In genomic region chr17:49079840-49080663, GRCh38 we compare ENCODE assay signal across 18 cellular contexts. TPM values are rescaled to one million over a fixed set of nuclear protein-coding genes. Genes with fewer than 3 reads are reported as not detected.
DNase-seq lines count a peak whose midpoint lies in the region; ATAC-seq, FAIRE-seq and TF ChIP-seq lines count a peak whose summit lies in the region.
"Had no signal": no experiment of that assay in that cellular context is flagged by ENCODE, and none has a peak within 500 bp of the region (broad histone marks: within the 10 kb centered on the region; RNA-seq: fewer than 3 reads in every experiment).

No MANE protein-coding gene starts in this region.

- H3K36me3 Mint-ChIP-seq in Caco-2 (ENCODE audit: insufficient read depth, unreplicated experiment): no peaks in the 10 kb centered on the region
- H3K36me3 Mint-ChIP-seq in neural crest cell (ENCODE audit: low read depth): no peaks in the 10 kb centered on the region
- H3K36me3 Mint-ChIP-seq: CD14-positive monocyte; CD8-positive, alpha-beta T cell had no signal

- ATAC-seq in HepG2 (peak; percentile 91), left lung (no peak)
- ATAC-seq: CD8-positive, alpha-beta T cell had no signal

- 0 out of 2 replicates have a peak, but pooled peaks cover 1% of the 10 kb centered on the region for H3K36me3 ChIP-seq in Caco-2 (ENCODE audit: control insufficient read depth, insufficient read depth, low read length)
- H3K36me3 ChIP-seq in duodenal mucosa (ENCODE audit: control insufficient read depth in 1 of 2, insufficient read depth in 2 of 2, low read length in 2 of 2): no peaks in the 10 kb centered on the region
- H3K36me3 ChIP-seq in HepG2 (replicated peaks in 1 of 2; ENCODE audit: control insufficient read depth in 1 of 2, insufficient read depth in 2 of 2, low read length in 2 of 2): no peaks in the 10 kb centered on the region
- H3K36me3 ChIP-seq in left lung: no peaks in the 10 kb centered on the region

- BruUV-seq in Caco-2 (replicated peaks; lab: Mats Ljungman, UMichigan): no TSS peak
- BruUV-seq in HepG2 (replicated peaks; lab: Mats Ljungman, UMichigan): TSS peak; percentile 51

- intact Hi-C loops in Caco-2 (cut with micrococcal nuclease; ENCODE audit: unreplicated experiment): loop anchor here (2.0 kb wide), 1 partner anchor 27 kb away; no protein-coding TSS in a partner anchor
- intact Hi-C loops in HepG2 (cut with micrococcal nuclease; ENCODE audit: unreplicated experiment): no loop called here
- intact Hi-C loops in left lung (cut with DNase I): no loop called here

- no peak overlapping the region for H3K4me3 ChIP-seq in Caco-2 (ENCODE audit: low read depth, low read length)
- peak overlapping the region; percentile 18 to 19 for H3K4me3 ChIP-seq in duodenal mucosa (ENCODE audit: low read depth in 1 of 2, low read length in 2 of 2)
- peak overlapping the region in 2 of 3 experiments; percentile 16 to 50; a peak in 2 of 6 replicates for H3K4me3 ChIP-seq in HepG2 (replicated peaks in 1 of 3; ENCODE audit: insufficient read depth in 1 of 3, low read depth in 2 of 3, low read length in 3 of 3)
- H3K4me3 ChIP-seq in left lung: no peak overlapping the region
- H3K4me3 ChIP-seq: GM23248 had no signal

- H3K79me2 ChIP-seq in HepG2 (ENCODE audit: insufficient read depth, low read length): no peaks in the 10 kb centered on the region

- DNase-seq in Caco-2: no peak
- DNase-seq in HepG2 (ENCODE audit: low spot score): peak; percentile 87
- no peak for DNase-seq in neural crest cell (ENCODE audit: low read depth, low spot score)
- DNase-seq in left lung: no peak
- no peak for DNase-seq in NCI-H2171 (lab: John Stamatoyannopoulos, UW)
- no peak for DNase-seq in HK-2 (ENCODE audit: unreplicated experiment)
- DNase-seq in NCI-H187 (lab: John Stamatoyannopoulos, UW): no peak
- DNase-seq: CD8-positive, alpha-beta T cell; COR-L47; DMS53; GM23248; H7; KBM-7 had no signal

- CTCF ChIA-PET in Caco-2 (lab: Charles Lee) (interaction anchor here (0.6 kb wide), 1 partner anchor 112 kb away, joined by 3 read pairs; no protein-coding TSS in a partner anchor), HepG2 (lab: Yijun Ruan, JAX; ENCODE audit: low intra/inter-chr PET ratio, low total read pairs) (no interaction called here)

- H3K27ac ChIP-seq in duodenal mucosa (ENCODE audit: low read depth, low read length): no peak overlapping the region
- H3K27ac ChIP-seq in HepG2 (ENCODE audit: extremely low read length, insufficient read depth, low read length): peak overlapping the region; percentile 90
- H3K27ac ChIP-seq in left lung: no peak overlapping the region
- H3K27ac ChIP-seq: 22Rv1, GM23248 had no signal

- H3K27me3 ChIP-seq in Caco-2 (replicated peaks; ENCODE audit: control insufficient read depth, insufficient read depth, low read length): no peaks in the 10 kb centered on the region
- peaks cover 0 to 5% of the 10 kb centered on the region in 2 donors for H3K27me3 ChIP-seq in duodenal mucosa (ENCODE audit: control insufficient read depth in 1 of 2, insufficient read depth in 2 of 2, low read length in 2 of 2)
- no peaks in the 10 kb centered on the region for H3K27me3 ChIP-seq in HepG2 (ENCODE audit: control insufficient read depth in 1 of 2, insufficient read depth in 2 of 2, low read length in 2 of 2)
- H3K27me3 ChIP-seq in left lung: peaks cover 0 to 23% of the 10 kb centered on the region in 2 donors

- H3K4me1 Mint-ChIP-seq in Caco-2 (ENCODE audit: low read depth, unreplicated experiment) (peaks cover 9% of the 10 kb centered on the region), neural crest cell (no peaks in the 10 kb centered on the region)
- H3K4me1 Mint-ChIP-seq: CD14-positive monocyte had no signal

- in situ Hi-C loops in HepG2 (cut with HindIII; ENCODE audit: extremely low pct_ligation_motif_present, low pct_unique_long_range_greater_than_20kb): no loop called here

- POLR2A ChIA-PET in Caco-2 (lab: Charles Lee) (no interaction called here), HepG2 (lab: Yijun Ruan, JAX) (interaction anchor here (0.7 to 4.5 kb wide), 5 partner anchors 10 to 112 kb away, joined by 3 to 23 read pairs (median 3); no protein-coding TSS in a partner anchor)

- no peaks in the 10 kb centered on the region for H4K20me1 ChIP-seq in HepG2 (ENCODE audit: insufficient read depth, low read length)

- H2AFZ ChIP-seq in HepG2 (ENCODE audit: low read length): no peak overlapping the region
- H2AFZ ChIP-seq: GM23248 had no signal

- H3K4me1 ChIP-seq in Caco-2 (peaks cover 19% of the 10 kb centered on the region), duodenal mucosa (ENCODE audit: control insufficient read depth in 1 of 2, insufficient read depth in 2 of 2, low read length in 2 of 2) (no peaks in the 10 kb centered on the region), HepG2 (ENCODE audit: insufficient read depth, low read length) (peaks cover 39% of the 10 kb centered on the region), left lung (no peaks in the 10 kb centered on the region)

- TF ChIP-seq CTCF in Caco-2 (IDR thresholded peaks at IDR 0.05; ENCODE audit: insufficient read depth in 1 of 2, low read depth in 1 of 2, low read length in 1 of 2, severe bottlenecking in 1 of 2, unreplicated experiment in 1 of 2) (no peak), HepG2 (CRISPR knock-in tag; IDR thresholded peaks at IDR 0.05) (no peak), neural crest cell (conservative IDR thresholded peaks at IDR 0.05) (no peak), left lung (IDR thresholded peaks at IDR 0.05) (no peak)

- 68% methylated on average over 10 of the region's 10 CpGs for WGBS in HepG2 (ENCODE audit: low lambda C conversion rate)

- H3K9me3 Mint-ChIP-seq in Caco-2 (ENCODE audit: unreplicated experiment) (peaks cover 10% of the 10 kb centered on the region), neural crest cell (peaks cover 5% of the 10 kb centered on the region)
- H3K9me3 Mint-ChIP-seq: CD8-positive, alpha-beta T cell had no signal

- TF ChIP-seq POLR2A in HepG2 (IDR thresholded peaks at IDR 0.05; ENCODE audit: insufficient read depth in 1 of 2, low read depth in 2 of 2, low read length in 2 of 2): peak in 1 of 2 experiments; percentile 51; a peak in 1 of 4 replicates

- H3K9me3 ChIP-seq in Caco-2 (peaks cover 7% of the 10 kb centered on the region; the same call in 1 of the 2 replicates), duodenal mucosa (ENCODE audit: control insufficient read depth in 1 of 2, low read length in 2 of 2) (peaks cover 0 to 3% of the 10 kb centered on the region in 2 donors), HepG2 (ENCODE audit: low read length) (0 out of 2 replicates have a peak, but pooled peaks cover 9% of the 10 kb centered on the region), left lung (no peaks in the 10 kb centered on the region)

- FAIRE-seq in HepG2 (lab: Jason Lieb, UNC): peak; percentile 96

- H3K27ac Mint-ChIP-seq in Caco-2 (ENCODE audit: unreplicated experiment) (peak overlapping the region; percentile 10), neural crest cell (ENCODE audit: unreplicated experiment) (peak overlapping the region; percentile 83)
- H3K27ac Mint-ChIP-seq: CD14-positive monocyte; CD8-positive, alpha-beta T cell had no signal

- H3K4me3 Mint-ChIP-seq in Caco-2 (ENCODE audit: unreplicated experiment): no peak overlapping the region
- H3K4me3 Mint-ChIP-seq in neural crest cell: no peak overlapping the region
- H3K4me3 Mint-ChIP-seq: CD14-positive monocyte; CD8-positive, alpha-beta T cell had no signal

- TF ChIP-seq RAD21 in HepG2 (CRISPR knock-in tag; IDR thresholded peaks at IDR 0.05): 0 out of 2 replicates have a peak, but pooled peaks have one; percentile 11

- H3K27me3 Mint-ChIP-seq in Caco-2 (ENCODE audit: insufficient read depth, unreplicated experiment): no peaks in the 10 kb centered on the region
- H3K27me3 Mint-ChIP-seq in neural crest cell (ENCODE audit: low read depth): peaks cover 49% of the 10 kb centered on the region

- peak overlapping the region; percentile 60 for H3K4me2 ChIP-seq in HepG2 (ENCODE audit: low read depth, low read length)

- no peak overlapping the region for H3K9ac ChIP-seq in duodenal mucosa (ENCODE audit: low read depth in 1 of 2, low read length in 2 of 2)
- H3K9ac ChIP-seq in HepG2 (ENCODE audit: insufficient read depth, low read depth, low read length): peak overlapping the region; percentile 61
- H3K9ac ChIP-seq: GM23248 had no signal

- TF ChIP-seq EP300 in HepG2 (IDR thresholded peaks at IDR 0.05; ENCODE audit: low read depth in 2 of 2, low read length in 2 of 2) (peak in 1 of 2 experiments; percentile 32; a peak in 1 of 4 replicates), HepG2 (CRISPR knock-in tag; IDR thresholded peaks at IDR 0.05; ENCODE audit: borderline replicate concordance) (no peak)

TF ChIP-seq in HepG2, 621 proteins besides CTCF, POLR2A, EP300 and RAD21 (continues in another document):
- TF ChIP-seq, protein P1, sequence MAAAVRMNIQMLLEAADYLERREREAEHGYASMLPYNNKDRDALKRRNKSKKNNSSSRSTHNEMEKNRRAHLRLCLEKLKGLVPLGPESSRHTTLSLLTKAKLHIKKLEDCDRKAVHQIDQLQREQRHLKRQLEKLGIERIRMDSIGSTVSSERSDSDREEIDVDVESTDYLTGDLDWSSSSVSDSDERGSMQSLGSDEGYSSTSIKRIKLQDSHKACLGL (CRISPR knock-in tag; IDR thresholded peaks at IDR 0.05): no peak

RNA-seq across cellular contexts. Expression of gene B4GALNT2, which starts 52.5 kb away (rescaled TPM):
- 1.1 and 1.3 TPM in 2 replicates for total RNA-seq in Caco-2 (2022)
- total RNA-seq in HepG2 (2016; rRNA removed; fragmentation: Illumina TruSeq; extraction: Trizol): not detected in 2 replicates
- not detected in 2 replicates for total RNA-seq in HepG2 (2016; cell fraction: cytosol; rRNA removed; fragmentation: Illumina TruSeq; extraction: Trizol; ENCODE audit: low read depth)
- total RNA-seq in HepG2 (2016; cell fraction: insoluble cytoplasmic fraction; rRNA removed; fragmentation: Illumina TruSeq; extraction: Trizol): not detected in 2 replicates
- total RNA-seq in HepG2 (2016; cell fraction: membrane; rRNA removed; fragmentation: Illumina TruSeq; extraction: Trizol): not detected in 2 replicates
- total RNA-seq in HepG2 (2016; cell fraction: nucleus; rRNA removed; fragmentation: Illumina TruSeq; extraction: Trizol): 0.03 and 0.06 TPM in 2 replicates
- 0.13 TPM in 1 of 2 replicates, not detected in the other for polyA plus RNA-seq in HepG2 (2011; rRNA removed)
- polyA plus RNA-seq in HepG2 (2011; cell fraction: cytosol; rRNA removed): 0.01 and 0.03 TPM in 2 replicates
- polyA plus RNA-seq in HepG2 (2011; cell fraction: nucleus; rRNA removed): not detected in 2 replicates
- not detected in 2 replicates for polyA plus RNA-seq in HepG2 (2012)
- polyA plus RNA-seq in HepG2 (2016; cell fraction: cytosol; fragmentation: Illumina TruSeq; extraction: Trizol; ENCODE audit: low read depth): not detected in 2 replicates
- polyA plus RNA-seq in HepG2 (2016; cell fraction: insoluble cytoplasmic fraction; fragmentation: Illumina TruSeq; extraction: Trizol; ENCODE audit: low read depth): not detected in 2 replicates
- 0.01 TPM in 1 of 2 replicates, not detected in the other for polyA plus RNA-seq in HepG2 (2016; cell fraction: membrane; fragmentation: Illumina TruSeq; extraction: Trizol; ENCODE audit: low read depth)
- not detected in 2 replicates for polyA plus RNA-seq in HepG2 (2016; cell fraction: nucleus; fragmentation: Illumina TruSeq; extraction: Trizol; ENCODE audit: insufficient read depth, low read depth)
- not detected in 2 replicates for polyA minus RNA-seq in HepG2 (2011; rRNA and poly(A)+ RNA removed; ENCODE audit: low replicate concordance)
- not detected in 2 replicates for polyA minus RNA-seq in HepG2 (2011; cell fraction: cytosol; rRNA and poly(A)+ RNA removed)
- polyA minus RNA-seq in HepG2 (2011; cell fraction: nucleus; rRNA and poly(A)+ RNA removed): under 0.01 and 0.13 TPM in 2 replicates
- total RNA-seq in neural crest cell: 0.02 TPM in 1 of 2 replicates, not detected in the other
- under 1 TPM; 0.16 to 0.20 TPM for total RNA-seq in left lung
- total RNA-seq: A673, GM23248, HT1080 had no signal
- polyA plus RNA-seq: CD14-positive monocyte, GM23248 had no signal

Comparison
In these comparisons a context has a peak if more than half of its experiments do, and no peak if none do; other contexts are left out.
1. H3K4me3 ChIP-seq: peak in duodenal mucosa (2 of 2) and HepG2 (2 of 3); none in Caco-2 (single experiment) and left lung (0 of 2).